2 cellular contexts compared by ENCODE assay signal in the genomic region with DNA sequence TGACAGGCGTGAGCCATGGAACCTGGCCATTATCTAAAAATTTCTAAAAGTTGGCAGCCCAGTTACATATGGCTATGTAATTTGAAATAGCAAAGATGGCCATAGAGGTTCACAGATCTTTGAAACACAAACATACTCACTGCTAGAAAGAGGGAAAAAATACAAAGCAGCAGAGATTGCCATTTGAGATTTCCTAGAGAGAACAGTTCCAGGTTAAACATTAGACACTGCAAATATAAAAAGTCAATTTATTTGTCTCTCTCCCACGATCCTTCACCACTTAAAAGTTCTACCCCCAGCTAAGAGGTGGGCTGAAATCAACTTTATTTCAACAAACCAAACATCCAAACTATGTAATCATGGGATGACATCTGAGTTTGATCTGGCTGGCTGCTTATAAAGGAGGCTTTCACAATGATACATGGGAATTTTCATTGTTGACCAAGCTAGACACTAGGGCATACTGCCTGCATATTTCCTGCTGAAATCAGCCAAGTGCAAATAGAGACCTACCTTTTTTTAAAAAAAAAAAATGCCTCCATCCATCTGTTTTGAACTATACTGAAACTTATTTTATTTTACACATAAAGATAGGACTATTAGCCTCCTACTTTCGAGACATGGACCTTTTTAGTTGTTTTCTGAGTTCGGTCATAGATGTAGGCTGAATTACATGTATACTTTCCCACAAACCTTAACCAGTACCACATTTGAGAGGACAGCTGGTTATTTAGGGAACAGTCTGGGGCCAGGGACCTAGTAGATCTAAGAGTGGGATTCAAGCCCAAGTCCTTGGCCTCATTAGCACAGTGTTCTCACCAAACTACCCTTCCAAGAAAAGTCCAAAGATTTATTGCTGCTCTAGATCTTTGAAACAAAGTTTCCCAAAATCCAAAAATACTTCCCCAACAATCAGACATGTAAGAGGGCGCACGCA.
TF ChIP-seq lines count a peak whose summit lies in the region.

No MANE protein-coding gene starts in this region.

TF ChIP-seq in SK-N-SH, 30 proteins besides CTCF, POLR2A, EP300 and RAD21 (continued from another document):
- TF ChIP-seq, protein P1, sequence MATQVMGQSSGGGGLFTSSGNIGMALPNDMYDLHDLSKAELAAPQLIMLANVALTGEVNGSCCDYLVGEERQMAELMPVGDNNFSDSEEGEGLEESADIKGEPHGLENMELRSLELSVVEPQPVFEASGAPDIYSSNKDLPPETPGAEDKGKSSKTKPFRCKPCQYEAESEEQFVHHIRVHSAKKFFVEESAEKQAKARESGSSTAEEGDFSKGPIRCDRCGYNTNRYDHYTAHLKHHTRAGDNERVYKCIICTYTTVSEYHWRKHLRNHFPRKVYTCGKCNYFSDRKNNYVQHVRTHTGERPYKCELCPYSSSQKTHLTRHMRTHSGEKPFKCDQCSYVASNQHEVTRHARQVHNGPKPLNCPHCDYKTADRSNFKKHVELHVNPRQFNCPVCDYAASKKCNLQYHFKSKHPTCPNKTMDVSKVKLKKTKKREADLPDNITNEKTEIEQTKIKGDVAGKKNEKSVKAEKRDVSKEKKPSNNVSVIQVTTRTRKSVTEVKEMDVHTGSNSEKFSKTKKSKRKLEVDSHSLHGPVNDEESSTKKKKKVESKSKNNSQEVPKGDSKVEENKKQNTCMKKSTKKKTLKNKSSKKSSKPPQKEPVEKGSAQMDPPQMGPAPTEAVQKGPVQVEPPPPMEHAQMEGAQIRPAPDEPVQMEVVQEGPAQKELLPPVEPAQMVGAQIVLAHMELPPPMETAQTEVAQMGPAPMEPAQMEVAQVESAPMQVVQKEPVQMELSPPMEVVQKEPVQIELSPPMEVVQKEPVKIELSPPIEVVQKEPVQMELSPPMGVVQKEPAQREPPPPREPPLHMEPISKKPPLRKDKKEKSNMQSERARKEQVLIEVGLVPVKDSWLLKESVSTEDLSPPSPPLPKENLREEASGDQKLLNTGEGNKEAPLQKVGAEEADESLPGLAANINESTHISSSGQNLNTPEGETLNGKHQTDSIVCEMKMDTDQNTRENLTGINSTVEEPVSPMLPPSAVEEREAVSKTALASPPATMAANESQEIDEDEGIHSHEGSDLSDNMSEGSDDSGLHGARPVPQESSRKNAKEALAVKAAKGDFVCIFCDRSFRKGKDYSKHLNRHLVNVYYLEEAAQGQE (IDR thresholded peaks at IDR 0.05; ENCODE audit: low read depth, low read length) = no peak

TF ChIP-seq in SK-N-SH treated with all-trans-retinoic acid at 6 μM for 48 hours, 23 proteins besides CTCF, POLR2A, EP300 and RAD21 (continued from another document):
- TF ChIP-seq, protein P2, sequence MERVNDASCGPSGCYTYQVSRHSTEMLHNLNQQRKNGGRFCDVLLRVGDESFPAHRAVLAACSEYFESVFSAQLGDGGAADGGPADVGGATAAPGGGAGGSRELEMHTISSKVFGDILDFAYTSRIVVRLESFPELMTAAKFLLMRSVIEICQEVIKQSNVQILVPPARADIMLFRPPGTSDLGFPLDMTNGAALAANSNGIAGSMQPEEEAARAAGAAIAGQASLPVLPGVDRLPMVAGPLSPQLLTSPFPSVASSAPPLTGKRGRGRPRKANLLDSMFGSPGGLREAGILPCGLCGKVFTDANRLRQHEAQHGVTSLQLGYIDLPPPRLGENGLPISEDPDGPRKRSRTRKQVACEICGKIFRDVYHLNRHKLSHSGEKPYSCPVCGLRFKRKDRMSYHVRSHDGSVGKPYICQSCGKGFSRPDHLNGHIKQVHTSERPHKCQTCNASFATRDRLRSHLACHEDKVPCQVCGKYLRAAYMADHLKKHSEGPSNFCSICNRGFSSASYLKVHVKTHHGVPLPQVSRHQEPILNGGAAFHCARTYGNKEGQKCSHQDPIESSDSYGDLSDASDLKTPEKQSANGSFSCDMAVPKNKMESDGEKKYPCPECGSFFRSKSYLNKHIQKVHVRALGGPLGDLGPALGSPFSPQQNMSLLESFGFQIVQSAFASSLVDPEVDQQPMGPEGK (CRISPR knock-in tag; IDR thresholded peaks at IDR 0.05; ENCODE audit: borderline replicate concordance) = no peak
TF ChIP-seq in SK-N-SH treated with all-trans-retinoic acid at 6 μM for 48 hours: peak in this region for 0.
